11 cellular contexts compared by ENCODE assay signal in genomic region chr14:68608235-68608962, GRCh38.
A peak's percentile ranks its signal among the peaks of the same experiment; 100 is the strongest.
DNase-seq lines count a peak whose midpoint lies in the region; ATAC-seq and TF ChIP-seq lines count a peak whose summit lies in the region.
"Had no signal": no experiment of that assay in that cellular context is flagged by ENCODE, and none has a peak within 500 bp of the region (broad histone marks: within the 10 kb centered on the region; RNA-seq: fewer than 3 reads in every experiment).

No MANE protein-coding gene starts in this region.

- H3K9me3 Mint-ChIP-seq in activated CD4-positive, alpha-beta memory T cell treated with anti-CD3 and anti-CD28 coated beads for 36 hours = peaks cover 10% of the 10 kb centered on the region

- no peaks in the 10 kb centered on the region for H3K27me3 Mint-ChIP-seq in activated CD4-positive, alpha-beta memory T cell treated with anti-CD3 and anti-CD28 coated beads for 36 hours
- H3K27me3 Mint-ChIP-seq: stimulated activated naive CD8-positive, alpha-beta T cell treated with anti-CD3 and anti-CD28 coated beads, Interleukin-15, amount 100 ng/mL, for 72 hours had no signal

- H3K9me3 ChIP-seq in ascending aorta (no peaks in the 10 kb centered on the region), right lobe of liver (no peaks in the 10 kb centered on the region), spleen (peaks cover 0 to 20% (median 17%) of the 10 kb centered on the region in 8 donors)

- peak overlapping the region; percentile 42 to 52 for H3K27ac ChIP-seq in ascending aorta
- H3K27ac ChIP-seq in right lobe of liver = peak overlapping the region in 2 of 3 donors; percentile 69 to 72
- H3K27ac ChIP-seq in spleen = peak overlapping the region in 7 of 8 donors; percentile 16 to 76 (median 72)

- H3K36me3 Mint-ChIP-seq in activated CD4-positive, alpha-beta memory T cell treated with anti-CD3 and anti-CD28 coated beads for 36 hours = no peaks in the 10 kb centered on the region

- no peak overlapping the region for H3K4me3 Mint-ChIP-seq in activated CD4-positive, alpha-beta memory T cell treated with anti-CD3 and anti-CD28 coated beads for 36 hours

- WGBS in right lobe of liver (ENCODE audit: insufficient coverage, low coverage, low lambda C conversion rate, missing lambda C conversion rate) = 75% methylated on average over 5 of the region's 12 CpGs
- WGBS in spleen, 5 donors = 55 to 65% (median 61%) methylated on average over 9 to 12 of the region's 12 CpGs

- TF ChIP-seq POLR2A in right lobe of liver (IDR thresholded peaks at IDR 0.05) (no peak), spleen (IDR thresholded peaks at IDR 0.05) (no peak)

- ATAC-seq in right lobe of liver (peak; percentile 55 to 71 (median 64)), HG03039 (IDR thresholded peaks at IDR 0.05; ENCODE audit: unreplicated experiment) (no peak), GM21423 (IDR thresholded peaks at IDR 0.05; ENCODE audit: unreplicated experiment) (no peak)
- ATAC-seq: stimulated activated naive CD8-positive, alpha-beta T cell treated with anti-CD3 and anti-CD28 coated beads, Interleukin-15, amount 100 ng/mL, for 72 hours had no signal

- H3K27ac Mint-ChIP-seq in activated CD4-positive, alpha-beta memory T cell treated with anti-CD3 and anti-CD28 coated beads for 36 hours = no peak overlapping the region

- no peaks in the 10 kb centered on the region for H3K4me1 Mint-ChIP-seq in activated CD4-positive, alpha-beta memory T cell treated with anti-CD3 and anti-CD28 coated beads for 36 hours (ENCODE audit: low read depth)

- CTCF ChIA-PET in activated CD4-positive, alpha-beta memory T cell treated with anti-CD3 and anti-CD28 coated beads for 36 hours (lab: Charles Lee) = no interaction called here

- no peaks in the 10 kb centered on the region for H3K27me3 ChIP-seq in ascending aorta
- H3K27me3 ChIP-seq in right lobe of liver = no peaks in the 10 kb centered on the region
- H3K27me3 ChIP-seq in spleen (replicated peaks in 1 of 7) = no peaks in the 10 kb centered on the region

- intact Hi-C loops in ascending aorta (cut with DNase I) (no loop called here), right lobe of liver (cut with DNase I) (no loop called here), spleen (cut with DNase I; ENCODE audit: low total_unique reads) (no loop called here)
- intact Hi-C loops in activated CD4-positive, alpha-beta memory T cell treated with anti-CD3 and anti-CD28 coated beads for 36 hours (cut with micrococcal nuclease) = no loop called here

- POLR2A ChIA-PET in activated CD4-positive, alpha-beta memory T cell treated with anti-CD3 and anti-CD28 coated beads for 36 hours (lab: Charles Lee) = no interaction called here

- H3K36me3 ChIP-seq in ascending aorta (no peaks in the 10 kb centered on the region), right lobe of liver (no peaks in the 10 kb centered on the region), spleen (no peaks in the 10 kb centered on the region)

- no peaks in the 10 kb centered on the region for H3K4me1 ChIP-seq in ascending aorta
- H3K4me1 ChIP-seq in right lobe of liver = peaks cover 0 to 20% (median 3%) of the 10 kb centered on the region in 4 donors
- H3K4me1 ChIP-seq in spleen = peaks cover 0 to 46% (median 30%) of the 10 kb centered on the region in 6 donors

- H3K4me3 ChIP-seq in ascending aorta (no peak overlapping the region), right lobe of liver (no peak overlapping the region), spleen (peak overlapping the region in 1 of 8 donors; percentile 24)

- TF ChIP-seq CTCF in ascending aorta (IDR thresholded peaks at IDR 0.05) (no peak), right lobe of liver (IDR thresholded peaks at IDR 0.05) (no peak), spleen (IDR thresholded peaks at IDR 0.05 in 8 of 11, conservative IDR thresholded peaks at IDR 0.05 in 3 of 11) (no peak)

- DNase-seq in Kasumi-1 (lab: John Stamatoyannopoulos, UW) (peak; percentile 11 to 60), ascending aorta (ENCODE audit: low spot score in 2 of 2) (no peak), right lobe of liver (peak in 2 of 3 donors; percentile 56 to 78), spleen (no peak)
- no peak for DNase-seq in activated CD4-positive, alpha-beta memory T cell treated with anti-CD3 and anti-CD28 coated beads for 36 hours
- DNase-seq in stimulated activated naive CD4-positive, alpha-beta T cell (lab: John Stamatoyannopoulos, UW) = no peak
- DNase-seq: activated naive CD4-positive, alpha-beta T cell treated with Interleukin-2 at 50 U/mL for 16 hours; occipital lobe; stimulated activated naive CD8-positive, alpha-beta T cell treated with anti-CD3 and anti-CD28 coated beads, Interleukin-15, amount 100 ng/mL, for 72 hours had no signal

Comparison
In these comparisons a context has a peak if more than half of its experiments do, and no peak if none do; other contexts are left out.
1. DNase-seq: peak in Kasumi-1 (2 of 2) and right lobe of liver (2 of 3); none in ascending aorta (0 of 2), spleen (single experiment), activated CD4-positive, alpha-beta memory T cell treated with anti-CD3 and anti-CD28 coated beads for 36 hours (single experiment) and stimulated activated naive CD4-positive, alpha-beta T cell (0 of 6).
2. ATAC-seq: peak in right lobe of liver (4 of 4); none in HG03039 (single experiment) and GM21423 (single experiment).
3. Peak in every context shown above with its lines, with median percentiles within 50 percentile points of each other: H3K27ac ChIP-seq.